In the genomic region with DNA sequence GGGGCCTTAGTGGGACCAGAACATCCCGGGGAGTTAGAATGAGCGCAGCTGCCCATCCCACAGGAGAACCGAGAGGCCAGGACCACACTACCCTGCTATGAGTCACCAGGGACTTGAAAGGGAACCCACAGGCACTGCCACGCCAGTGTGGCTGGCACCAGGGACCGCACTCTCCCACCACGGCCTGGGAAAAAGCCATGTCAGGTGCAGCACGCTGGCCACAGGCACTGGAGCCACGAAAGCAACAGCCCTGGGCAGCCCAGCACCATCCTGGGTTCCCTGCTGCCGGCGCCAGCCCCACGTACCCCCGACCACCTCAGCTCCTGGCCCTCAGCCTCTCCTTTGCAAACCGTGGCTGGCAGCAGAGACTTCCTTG, we compare ENCODE assay signal across 20 cellular contexts. TPM values are rescaled to one million over a fixed set of nuclear protein-coding genes. Genes with fewer than 3 reads are reported as not detected.
DNase-seq lines count a peak whose midpoint lies in the region; ATAC-seq and TF ChIP-seq lines count a peak whose summit lies in the region.
"Had no signal": no experiment of that assay in that cellular context is flagged by ENCODE, and none has a peak within 500 bp of the region (broad histone marks: within the 10 kb centered on the region; RNA-seq: fewer than 3 reads in every experiment).

No MANE protein-coding gene starts in this region.

- no peaks in the 10 kb centered on the region for H3K9me3 Mint-ChIP-seq in neural crest cell
- H3K9me3 Mint-ChIP-seq in naive thymus-derived CD8-positive, alpha-beta T cell = no peaks in the 10 kb centered on the region
- no peaks in the 10 kb centered on the region for H3K9me3 Mint-ChIP-seq in activated CD4-positive, alpha-beta memory T cell treated with anti-CD3 and anti-CD28 coated beads for 36 hours
- H3K9me3 Mint-ChIP-seq: CD4-positive, alpha-beta T cell; natural killer cell treated with Interleukin-12 subunit alpha and Interleukin-12 subunit beta and Interleukin-15 and Interleukin-18, amount 100 ng/mL, for 72 hours had no signal

- DNase-seq in LHCN-M2 (ENCODE audit: low read depth) (peak; percentile 85), brain microvascular endothelial cell (no peak), neural crest cell (ENCODE audit: low read depth, low spot score) (no peak), Ammon's horn (ENCODE audit: low spot score) (no peak), WERI-Rb-1 (no peak)
- no peak for DNase-seq in naive thymus-derived CD8-positive, alpha-beta T cell
- DNase-seq in activated CD4-positive, alpha-beta memory T cell treated with anti-CD3 and anti-CD28 coated beads for 36 hours = no peak
- DNase-seq: activated CD4-positive, alpha-beta T cell treated with anti-CD3 and anti-CD28 coated beads for 1 hour; activated effector memory CD4-positive, alpha-beta T cell treated with anti-CD3 and anti-CD28 coated beads, Interleukin-2, amount 50 U/mL, for 16 hours; aorta; CD4-positive, alpha-beta T cell; H7; MM.1S; NCI-H187; PC-9; stimulated activated CD4-positive, alpha-beta T cell treated with anti-CD3 and anti-CD28 coated beads, Interleukin-12 subunit alpha, Interleukin-12 subunit beta, amount 100 ng/mL, for 4 hours had no signal

- H3K36me3 ChIP-seq in ACC112 (ENCODE audit: insufficient read depth, low read length) = no peaks in the 10 kb centered on the region
- peaks cover 13% of the 10 kb centered on the region for H3K36me3 ChIP-seq in brain microvascular endothelial cell (replicated peaks)
- peaks cover 17% of the 10 kb centered on the region for H3K36me3 ChIP-seq in WERI-Rb-1
- H3K36me3 ChIP-seq: suprapubic skin had no signal

- H3K4me3 ChIP-seq in ACC112 (ENCODE audit: low read depth, low read length) = no peak overlapping the region
- H3K4me3 ChIP-seq in brain microvascular endothelial cell (ENCODE audit: low read depth, low read length) = no peak overlapping the region
- H3K4me3 ChIP-seq in WERI-Rb-1 (ENCODE audit: low read depth, low read length) = no peak overlapping the region
- H3K4me3 ChIP-seq: PC-9, SJSA1, suprapubic skin had no signal

- no peaks in the 10 kb centered on the region for H3K9me3 ChIP-seq in WERI-Rb-1 (ENCODE audit: severe bottlenecking)
- H3K9me3 ChIP-seq: SJSA1, suprapubic skin had no signal

- peaks cover 9% of the 10 kb centered on the region for H3K79me2 ChIP-seq in ACC112 (ENCODE audit: control insufficient read depth, insufficient read depth, low read length, unreplicated experiment)

- ATAC-seq in naive thymus-derived CD8-positive, alpha-beta T cell = no peak

- in situ Hi-C loops in brain microvascular endothelial cell (cut with HindIII; ENCODE audit: low pct_ligation_motif_present, low sequenced_read_pairs) = no loop called here

- H3K27me3 ChIP-seq in ACC112 (ENCODE audit: insufficient read depth, low read length) = no peaks in the 10 kb centered on the region
- no peaks in the 10 kb centered on the region for H3K27me3 ChIP-seq in brain microvascular endothelial cell (replicated peaks)
- H3K27me3 ChIP-seq in WERI-Rb-1 (ENCODE audit: insufficient read depth, low read depth, severe bottlenecking) = no peaks in the 10 kb centered on the region
- H3K27me3 ChIP-seq: SJSA1, suprapubic skin had no signal

- H3K4me1 ChIP-seq in ACC112 (ENCODE audit: control insufficient read depth, insufficient read depth, low read length, unreplicated experiment) = peaks cover 11% of the 10 kb centered on the region

- H3K4me1 Mint-ChIP-seq in neural crest cell = peaks cover 16% of the 10 kb centered on the region
- H3K4me1 Mint-ChIP-seq in naive thymus-derived CD8-positive, alpha-beta T cell = peaks cover 3 to 11% (median 7%) of the 10 kb centered on the region in 4 donors
- no peaks in the 10 kb centered on the region for H3K4me1 Mint-ChIP-seq in activated CD4-positive, alpha-beta memory T cell treated with anti-CD3 and anti-CD28 coated beads for 36 hours (ENCODE audit: low read depth)

- H2AFZ ChIP-seq in ACC112 (ENCODE audit: low read length, unreplicated experiment) = no peak overlapping the region
- H2AFZ ChIP-seq: PC-9 had no signal

- no peaks in the 10 kb centered on the region for H3K36me3 Mint-ChIP-seq in neural crest cell (ENCODE audit: low read depth)
- H3K36me3 Mint-ChIP-seq in naive thymus-derived CD8-positive, alpha-beta T cell = no peaks in the 10 kb centered on the region
- H3K36me3 Mint-ChIP-seq in activated CD4-positive, alpha-beta memory T cell treated with anti-CD3 and anti-CD28 coated beads for 36 hours = no peaks in the 10 kb centered on the region
- H3K36me3 Mint-ChIP-seq: natural killer cell treated with Interleukin-12 subunit alpha and Interleukin-12 subunit beta and Interleukin-15 and Interleukin-18, amount 100 ng/mL, for 72 hours had no signal

- H3K4me3 Mint-ChIP-seq in neural crest cell = peak overlapping the region; percentile 58
- peak overlapping the region in 1 of 10 donors; percentile 58 for H3K4me3 Mint-ChIP-seq in naive thymus-derived CD8-positive, alpha-beta T cell
- H3K4me3 Mint-ChIP-seq in activated CD4-positive, alpha-beta memory T cell treated with anti-CD3 and anti-CD28 coated beads for 36 hours = no peak overlapping the region
- H3K4me3 Mint-ChIP-seq: CD4-positive, alpha-beta T cell; natural killer cell treated with Interleukin-12 subunit alpha and Interleukin-12 subunit beta and Interleukin-15 and Interleukin-18, amount 100 ng/mL, for 72 hours had no signal

- H3K27ac ChIP-seq in ACC112 (ENCODE audit: low read depth, low read length) (0 out of 2 replicates have a peak overlapping the region, but pooled peaks have one; percentile 1), brain microvascular endothelial cell (peak overlapping the region; percentile 39), WERI-Rb-1 (no peak overlapping the region)
- H3K27ac ChIP-seq: PC-9, SJSA1, suprapubic skin had no signal

- peaks cover 6% of the 10 kb centered on the region for H3K27me3 Mint-ChIP-seq in neural crest cell (ENCODE audit: low read depth)
- no peaks in the 10 kb centered on the region for H3K27me3 Mint-ChIP-seq in naive thymus-derived CD8-positive, alpha-beta T cell
- H3K27me3 Mint-ChIP-seq in activated CD4-positive, alpha-beta memory T cell treated with anti-CD3 and anti-CD28 coated beads for 36 hours = no peaks in the 10 kb centered on the region
- H3K27me3 Mint-ChIP-seq: CD4-positive, alpha-beta T cell; natural killer cell treated with Interleukin-12 subunit alpha and Interleukin-12 subunit beta and Interleukin-15 and Interleukin-18, amount 100 ng/mL, for 72 hours had no signal

- H3K27ac Mint-ChIP-seq in neural crest cell (ENCODE audit: unreplicated experiment) = no peak overlapping the region
- H3K27ac Mint-ChIP-seq in naive thymus-derived CD8-positive, alpha-beta T cell = no peak overlapping the region
- no peak overlapping the region for H3K27ac Mint-ChIP-seq in activated CD4-positive, alpha-beta memory T cell treated with anti-CD3 and anti-CD28 coated beads for 36 hours
- H3K27ac Mint-ChIP-seq: CD4-positive, alpha-beta T cell had no signal

- intact Hi-C loops in activated CD4-positive, alpha-beta memory T cell treated with anti-CD3 and anti-CD28 coated beads for 36 hours (cut with micrococcal nuclease) = no loop called here

- CTCF ChIA-PET in activated CD4-positive, alpha-beta memory T cell treated with anti-CD3 and anti-CD28 coated beads for 36 hours (lab: Charles Lee) = interaction anchor here (0.6 kb wide), 1 partner anchor 304 kb away, joined by 3 read pairs; no protein-coding TSS in a partner anchor

- POLR2A ChIA-PET in naive thymus-derived CD8-positive, alpha-beta T cell (lab: Charles Lee) = interaction anchor here (0.6 kb wide), 1 partner anchor 18 kb away, joined by 4 read pairs; no protein-coding TSS in a partner anchor
- POLR2A ChIA-PET in activated CD4-positive, alpha-beta memory T cell treated with anti-CD3 and anti-CD28 coated beads for 36 hours (lab: Charles Lee) = no interaction called here

- TF ChIP-seq CTCF in brain microvascular endothelial cell (IDR thresholded peaks at IDR 0.05; ENCODE audit: low read depth, low read length, missing control alignments) = no peak
- TF ChIP-seq CTCF in neural crest cell (conservative IDR thresholded peaks at IDR 0.05) = no peak
- TF ChIP-seq CTCF in WERI-Rb-1 (IDR thresholded peaks at IDR 0.05; ENCODE audit: low read depth, low read length) = no peak

RNA-seq across cellular contexts. Expression of gene TMEM240, which starts 14.1 kb away (rescaled TPM):
- total RNA-seq in LHCN-M2 (2014; rRNA removed) (0.63 and 0.83 TPM in 2 replicates), neural crest cell (13.4 and 16.9 TPM in 2 replicates)
- 0.40 TPM for polyA plus RNA-seq in LHCN-M2 (2012)
- 1 to 10 TPM; 3.4 TPM for total RNA-seq in naive thymus-derived CD8-positive, alpha-beta T cell
- polyA plus RNA-seq in naive thymus-derived CD8-positive, alpha-beta T cell = not detected
- under 1 TPM in 1 of 2 experiments, not detected in 1; 0.29 TPM for total RNA-seq in activated CD4-positive, alpha-beta memory T cell treated with anti-CD3 and anti-CD28 coated beads for 36 hours

RNA-seq across cellular contexts. Expression of gene SSU72, which starts 20.1 kb away (rescaled TPM):
- total RNA-seq in LHCN-M2 (2014; rRNA removed) = 72.5 and 80.6 TPM in 2 replicates
- polyA plus RNA-seq in LHCN-M2 (2012) = 108 TPM
- 132 and 134 TPM in 2 replicates for total RNA-seq in neural crest cell
- 100 to 1,000 TPM; 158 to 162 TPM for total RNA-seq in naive thymus-derived CD8-positive, alpha-beta T cell
- polyA plus RNA-seq in naive thymus-derived CD8-positive, alpha-beta T cell = 100 to 1,000 TPM; 219 to 290 (median 248) TPM
- 100 to 1,000 TPM; 106 to 107 TPM for total RNA-seq in activated CD4-positive, alpha-beta memory T cell treated with anti-CD3 and anti-CD28 coated beads for 36 hours

RNA-seq across cellular contexts. Expression of gene ATAD3A, which starts 42.6 kb away (rescaled TPM):
- 65.0 and 67.9 TPM in 2 replicates for total RNA-seq in LHCN-M2 (2014; rRNA removed)
- 47.1 TPM for polyA plus RNA-seq in LHCN-M2 (2012)
- total RNA-seq in neural crest cell = 54.4 and 58.0 TPM in 2 replicates
- total RNA-seq in naive thymus-derived CD8-positive, alpha-beta T cell = 10 to 100 TPM; 24.7 to 27.5 TPM
- 10 to 100 TPM in 1 of 3 donors, 1 to 10 TPM in 2; 7.7 to 15.3 (median 8.5) TPM for polyA plus RNA-seq in naive thymus-derived CD8-positive, alpha-beta T cell
- 10 to 100 TPM; 45.7 to 46.7 TPM for total RNA-seq in activated CD4-positive, alpha-beta memory T cell treated with anti-CD3 and anti-CD28 coated beads for 36 hours

RNA-seq across cellular contexts. Expression of gene FNDC10, which starts 45.4 kb away (rescaled TPM):
- 3.3 and 5.9 TPM in 2 replicates for total RNA-seq in LHCN-M2 (2014; rRNA removed)
- polyA plus RNA-seq in LHCN-M2 (2012) = 5.7 TPM
- 14.3 and 14.5 TPM in 2 replicates for total RNA-seq in neural crest cell
- 1 to 10 TPM; 3.7 to 3.8 TPM for total RNA-seq in naive thymus-derived CD8-positive, alpha-beta T cell
- 1 to 10 TPM in 1 of 3 donors, under 1 TPM in 2; 0.75 to 2.4 (median 0.89) TPM for polyA plus RNA-seq in naive thymus-derived CD8-positive, alpha-beta T cell
- 1 to 10 TPM; 1.5 to 1.6 TPM for total RNA-seq in activated CD4-positive, alpha-beta memory T cell treated with anti-CD3 and anti-CD28 coated beads for 36 hours
